Comparison of ENCODE assay signal across 22 cellular contexts in the genomic region with DNA sequence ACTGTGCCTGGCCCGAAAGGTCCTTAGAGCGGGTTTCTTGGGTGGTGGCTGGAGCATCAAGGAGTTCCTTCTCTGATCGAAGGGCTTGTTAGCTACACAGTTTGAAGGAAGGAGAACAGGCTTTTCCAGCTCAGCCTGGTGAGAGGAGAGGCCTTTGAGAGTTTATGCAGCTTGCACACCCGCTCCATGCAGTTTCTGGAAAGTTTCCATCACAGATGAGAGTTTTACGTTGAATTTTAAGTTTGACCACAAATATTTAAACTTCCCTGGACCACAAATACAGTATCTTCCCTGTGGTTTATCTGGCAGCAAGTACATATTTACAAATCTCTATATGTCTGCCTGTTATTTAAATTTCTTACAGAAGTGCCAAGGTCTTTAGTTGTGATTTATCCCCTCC. TPM values are rescaled to one million over a fixed set of nuclear protein-coding genes. Genes with fewer than 3 reads are reported as not detected.
DNase-seq lines count a peak whose midpoint lies in the region; ATAC-seq, FAIRE-seq and TF ChIP-seq lines count a peak whose summit lies in the region.
"Had no signal": no experiment of that assay in that cellular context is flagged by ENCODE, and none has a peak within 500 bp of the region (broad histone marks: within the 10 kb centered on the region; RNA-seq: fewer than 3 reads in every experiment).

No MANE protein-coding gene starts in this region.

- peaks cover 18% of the 10 kb centered on the region for H3K36me3 Mint-ChIP-seq in activated T-cell treated with anti-CD3 and anti-CD28 coated beads, Interleukin-2, amount 50 U/mL, for 24 hours (ENCODE audit: low read depth)
- H3K36me3 Mint-ChIP-seq in activated T-cell treated with anti-CD3 and anti-CD28 coated beads, Interleukin-2, amount 50 U/mL, for 72 hours (ENCODE audit: insufficient read depth in 2 of 2), result no peaks in the 10 kb centered on the region
- H3K36me3 Mint-ChIP-seq in brain, result peaks cover 2% of the 10 kb centered on the region
- H3K36me3 Mint-ChIP-seq in type B pancreatic cell, result peaks cover 7% of the 10 kb centered on the region
- peaks cover 2% of the 10 kb centered on the region for H3K36me3 Mint-ChIP-seq in chondrocyte (ENCODE audit: low read depth)

- H3K27me3 Mint-ChIP-seq in activated T-cell treated with anti-CD3 and anti-CD28 coated beads, Interleukin-2, amount 50 U/mL, for 24 hours, result no peaks in the 10 kb centered on the region
- H3K27me3 Mint-ChIP-seq in activated T-cell treated with anti-CD3 and anti-CD28 coated beads, Interleukin-2, amount 50 U/mL, for 72 hours (ENCODE audit: low read depth), result no peaks in the 10 kb centered on the region
- no peaks in the 10 kb centered on the region for H3K27me3 Mint-ChIP-seq in brain
- H3K27me3 Mint-ChIP-seq in type B pancreatic cell, result no peaks in the 10 kb centered on the region
- H3K27me3 Mint-ChIP-seq in chondrocyte (ENCODE audit: low read depth), result no peaks in the 10 kb centered on the region
- H3K27me3 Mint-ChIP-seq: activated CD8-positive, alpha-beta T cell treated with anti-CD3 and anti-CD28 coated beads for 36 hours; CD4-positive, CD25-positive, alpha-beta regulatory T cell had no signal

- peaks cover 14% of the 10 kb centered on the region for H3K4me1 Mint-ChIP-seq in activated T-cell treated with anti-CD3 and anti-CD28 coated beads, Interleukin-2, amount 50 U/mL, for 24 hours (ENCODE audit: low read depth)
- peaks cover 11% of the 10 kb centered on the region for H3K4me1 Mint-ChIP-seq in activated T-cell treated with anti-CD3 and anti-CD28 coated beads, Interleukin-2, amount 50 U/mL, for 72 hours (ENCODE audit: low read depth)
- H3K4me1 Mint-ChIP-seq in brain (peaks cover 26% of the 10 kb centered on the region), type B pancreatic cell (ENCODE audit: unreplicated experiment) (peaks cover 27% of the 10 kb centered on the region), chondrocyte (ENCODE audit: low read depth) (peaks cover 22% of the 10 kb centered on the region)

- in situ Hi-C loops in GM13977 (cut with MboI; ENCODE audit: low pct_unique_long_range_greater_than_20kb, low sequenced_read_pairs, unreplicated experiment), result no loop called here

- no peak for ATAC-seq in activated T-cell treated with anti-CD3 and anti-CD28 coated beads, Interleukin-2, amount 50 U/mL, for 72 hours (replicated peaks in 1 of 2)
- ATAC-seq: activated CD8-positive, alpha-beta T cell treated with anti-CD3 and anti-CD28 coated beads for 36 hours; foreskin keratinocyte; sciatic nerve had no signal

- peak overlapping the region; percentile 8 for H3K27ac Mint-ChIP-seq in activated T-cell treated with anti-CD3 and anti-CD28 coated beads, Interleukin-2, amount 50 U/mL, for 24 hours
- H3K27ac Mint-ChIP-seq in activated T-cell treated with anti-CD3 and anti-CD28 coated beads, Interleukin-2, amount 50 U/mL, for 72 hours, result no peak overlapping the region
- H3K27ac Mint-ChIP-seq in brain (peak overlapping the region in 4 of 5 experiments; percentile 29 to 55 (median 42)), type B pancreatic cell (peak overlapping the region; percentile 89), chondrocyte (ENCODE audit: unreplicated experiment) (no peak overlapping the region)
- H3K27ac Mint-ChIP-seq: activated CD8-positive, alpha-beta T cell treated with anti-CD3 and anti-CD28 coated beads for 36 hours; activated T-helper 2 cell treated with anti-CD3 and anti-CD28 coated beads, Interferon-gamma antibody, Interleukin-2, Interleukin-4, amounts not matched to agents 10 μg/mL and 5 μg/mL and 100 μg/mL, durations not matched to agents 14 hours and 24 hours and 36 hours; CD4-positive, CD25-positive, alpha-beta regulatory T cell had no signal

- H3K4me3 Mint-ChIP-seq in activated T-cell treated with anti-CD3 and anti-CD28 coated beads, Interleukin-2, amount 50 U/mL, for 24 hours, result no peak overlapping the region
- H3K4me3 Mint-ChIP-seq in activated T-cell treated with anti-CD3 and anti-CD28 coated beads, Interleukin-2, amount 50 U/mL, for 72 hours, result no peak overlapping the region
- H3K4me3 Mint-ChIP-seq in brain, result no peak overlapping the region
- peak overlapping the region; percentile 73 for H3K4me3 Mint-ChIP-seq in type B pancreatic cell
- H3K4me3 Mint-ChIP-seq in chondrocyte (ENCODE audit: unreplicated experiment), result no peak overlapping the region
- H3K4me3 Mint-ChIP-seq: activated CD8-positive, alpha-beta T cell treated with anti-CD3 and anti-CD28 coated beads for 36 hours; CD4-positive, CD25-positive, alpha-beta regulatory T cell had no signal

- H3K9me3 Mint-ChIP-seq in activated T-cell treated with anti-CD3 and anti-CD28 coated beads, Interleukin-2, amount 50 U/mL, for 24 hours, result no peaks in the 10 kb centered on the region
- no peaks in the 10 kb centered on the region for H3K9me3 Mint-ChIP-seq in activated T-cell treated with anti-CD3 and anti-CD28 coated beads, Interleukin-2, amount 50 U/mL, for 72 hours
- H3K9me3 Mint-ChIP-seq in brain (no peaks in the 10 kb centered on the region), type B pancreatic cell (no peaks in the 10 kb centered on the region), chondrocyte (ENCODE audit: low read depth) (no peaks in the 10 kb centered on the region)
- H3K9me3 Mint-ChIP-seq: activated CD8-positive, alpha-beta T cell treated with anti-CD3 and anti-CD28 coated beads for 36 hours; activated T-helper 2 cell treated with anti-CD3 and anti-CD28 coated beads, Interferon-gamma antibody, Interleukin-2, Interleukin-4, amounts not matched to agents 10 μg/mL and 5 μg/mL and 100 μg/mL, durations not matched to agents 14 hours and 24 hours and 36 hours; CD4-positive, CD25-positive, alpha-beta regulatory T cell had no signal

- no peak for FAIRE-seq in GM19239 (lab: Jason Lieb, UNC)
- FAIRE-seq: H1, RCC 7860 had no signal

- DNase-seq in activated T-cell treated with anti-CD3 and anti-CD28 coated beads, Interleukin-2, amount 50 U/mL, for 24 hours, result no peak
- no peak for DNase-seq in activated T-cell treated with anti-CD3 and anti-CD28 coated beads, Interleukin-2, amount 50 U/mL, for 72 hours
- DNase-seq in iris pigment epithelial cell (ENCODE audit: low read depth) (peak; percentile 97), type B pancreatic cell (ENCODE audit: extremely low spot score, unreplicated experiment) (no peak), GM19239 (ENCODE audit: insufficient read length, low spot score) (no peak), chondrocyte (ENCODE audit: low spot score) (no peak), GM13977 (ENCODE audit: low spot score) (no peak)
- DNase-seq: 8988T; activated CD8-positive, alpha-beta T cell treated with anti-CD3 and anti-CD28 coated beads for 36 hours; anterior cingulate cortex; CD4-positive, CD25-positive, alpha-beta regulatory T cell; foreskin keratinocyte; NCI-H2081 treated with DMSO at 0.1 percent for 48 hours; NCI-H69; stimulated activated CD4-positive, alpha-beta T cell treated with anti-CD3 and anti-CD28 coated beads, Interleukin-4, amount 100 ng/mL, for 24 hours; SW 1271; testis had no signal

- TF ChIP-seq CTCF in brain (conservative IDR thresholded peaks at IDR 0.05), result no peak
- no peak for TF ChIP-seq CTCF in type B pancreatic cell (conservative IDR thresholded peaks at IDR 0.05)
- no peak for TF ChIP-seq CTCF in chondrocyte (IDR thresholded peaks at IDR 0.05)
- TF ChIP-seq CTCF in GM13977 (IDR thresholded peaks at IDR 0.05; ENCODE audit: extremely low read depth, insufficient read depth, missing control alignments), result no peak

RNA-seq across cellular contexts. Expression of gene HIC1, which starts 56.8 kb away (rescaled TPM):
- 10 to 100 TPM; 11.7 to 21.4 TPM for total RNA-seq in activated T-cell treated with anti-CD3 and anti-CD28 coated beads, Interleukin-2, amount 50 U/mL, for 72 hours
- 2.6 TPM for polyA plus RNA-seq in brain (ENCODE audit: insufficient read depth, low read depth, low replicate concordance)
- total RNA-seq in type B pancreatic cell (ENCODE audit: low replicate concordance), result 3.4 and 21.6 TPM in 2 replicates
- 3.3 to 9.0 TPM (median 8.8 TPM) in 3 replicates for total RNA-seq in chondrocyte

Comparison
In these comparisons a context has a peak if more than half of its experiments do, and no peak if none do; other contexts are left out.
1. H3K27ac Mint-ChIP-seq: peak in activated T-cell treated with anti-CD3 and anti-CD28 coated beads, Interleukin-2, amount 50 U/mL, for 24 hours (single experiment), brain (4 of 5) and type B pancreatic cell (single experiment); none in activated T-cell treated with anti-CD3 and anti-CD28 coated beads, Interleukin-2, amount 50 U/mL, for 72 hours (single experiment) and chondrocyte (single experiment).